Comparison of ENCODE assay signal across 8 cellular contexts in the genomic region with DNA sequence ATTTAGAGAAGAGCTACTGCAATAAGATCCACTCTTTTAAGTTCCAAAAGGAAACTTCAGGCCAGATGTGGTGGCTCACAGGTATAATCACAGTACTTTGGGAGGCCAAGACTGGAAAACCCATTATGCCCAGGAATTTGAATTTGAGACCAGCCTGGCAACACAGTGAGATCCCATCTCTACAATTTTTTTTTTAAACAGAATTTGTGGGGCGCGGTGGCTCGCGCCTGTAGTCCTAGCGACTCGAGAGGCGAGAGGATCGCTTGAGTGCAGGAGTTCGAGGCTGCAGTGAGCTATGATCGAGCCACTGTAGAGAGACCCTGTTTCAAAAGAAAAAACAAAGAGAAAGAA. TPM values are rescaled to one million over a fixed set of nuclear protein-coding genes. Genes with fewer than 3 reads are reported as not detected.
DNase-seq lines count a peak whose midpoint lies in the region; ATAC-seq and TF ChIP-seq lines count a peak whose summit lies in the region.

No MANE protein-coding gene starts in this region.

- H3K4me1 ChIP-seq in adrenal gland (replicated peaks in 1 of 2) = peaks cover 9 to 21% of the 10 kb centered on the region in 2 donors
- H3K4me1 ChIP-seq in right lobe of liver = peaks cover 0 to 18% (median 8%) of the 10 kb centered on the region in 4 donors
- H3K4me1 ChIP-seq in tibial nerve = peaks cover 0 to 40% (median 14%) of the 10 kb centered on the region in 4 donors

- H3K27ac ChIP-seq in adrenal gland = no peak overlapping the region
- peak overlapping the region in 2 of 3 donors; percentile 74 to 93 for H3K27ac ChIP-seq in right lobe of liver
- H3K27ac ChIP-seq in tibial nerve = peak overlapping the region in 3 of 4 donors; percentile 82 to 87 (median 82)

- TF ChIP-seq POLR2A in adrenal gland (IDR thresholded peaks at IDR 0.05) (no peak), right lobe of liver (IDR thresholded peaks at IDR 0.05) (no peak), tibial nerve (IDR thresholded peaks at IDR 0.05) (no peak)

- 1 to 12% (median 1%) methylated on average over 10 of the region's 10 CpGs for WGBS in adrenal gland, 4 donors
- 0% methylated on average over 10 of the region's 10 CpGs for WGBS in right lobe of liver (ENCODE audit: insufficient coverage, low coverage, low lambda C conversion rate, missing lambda C conversion rate)
- WGBS in tibial nerve, 2 donors = 1 to 5% methylated on average over 10 of the region's 10 CpGs

- H3K36me3 ChIP-seq in adrenal gland (replicated peaks in 1 of 2) = no peaks in the 10 kb centered on the region
- H3K36me3 ChIP-seq in right lobe of liver = peaks cover 0 to 7% (median 0%) of the 10 kb centered on the region in 4 donors
- H3K36me3 ChIP-seq in tibial nerve = no peaks in the 10 kb centered on the region

- intact Hi-C loops in activated CD4-positive, alpha-beta T cell treated with anti-CD3 and anti-CD28 coated beads, Interleukin-2, amount 10 ng/mL, durations not matched to agents 24 days and 14 days (cut with micrococcal nuclease) = loop anchor here (1.0 to 5.0 kb wide), 2 partner anchors 105 to 145 kb away; a partner anchor contains a TSS
- intact Hi-C loops in adrenal gland (cut with DNase I) (no loop called here), right lobe of liver (cut with DNase I) (no loop called here), head of caudate nucleus (cut with DNase I) (no loop called here)

- peak in 1 of 4 donors; percentile 7 for ATAC-seq in right lobe of liver

- H3K4me3 ChIP-seq in adrenal gland (peak overlapping the region; percentile 58 to 98 (median 94)), right lobe of liver (peak overlapping the region; percentile 78 to 90 (median 83)), tibial nerve (peak overlapping the region; percentile 70 to 81 (median 79))

- TF ChIP-seq CTCF in adrenal gland (IDR thresholded peaks at IDR 0.05) (no peak), right lobe of liver (IDR thresholded peaks at IDR 0.05) (no peak), tibial nerve (IDR thresholded peaks at IDR 0.05) (no peak)

- DNase-seq in activated CD4-positive, alpha-beta T cell treated with anti-CD3 and anti-CD28 coated beads, Interleukin-2, amount 10 ng/mL, durations not matched to agents 24 days and 14 days = no peak
- DNase-seq in activated CD4-positive, alpha-beta T cell treated with anti-CD3 and anti-CD28 coated beads, Interleukin-2, amount 50 U/mL, for 1 hour = no peak
- DNase-seq in adrenal gland = no peak
- no peak for DNase-seq in right lobe of liver
- no peak for DNase-seq in tibial nerve (ENCODE audit: low spot score in 2 of 2)
- no peak for DNase-seq in NCI-H774 (lab: John Stamatoyannopoulos, UW)
- DNase-seq in head of caudate nucleus = no peak
- no peak for DNase-seq in HPDE6-E6E7 (ENCODE audit: extremely low spot score)

- H3K27me3 ChIP-seq in adrenal gland (no peaks in the 10 kb centered on the region), right lobe of liver (no peaks in the 10 kb centered on the region), tibial nerve (no peaks in the 10 kb centered on the region)

- H3K4me1 Mint-ChIP-seq in activated CD4-positive, alpha-beta T cell treated with anti-CD3 and anti-CD28 coated beads, Interleukin-2, amount 10 ng/mL, durations not matched to agents 24 days and 14 days = peaks cover 16% of the 10 kb centered on the region

- H3K9me3 Mint-ChIP-seq in activated CD4-positive, alpha-beta T cell treated with anti-CD3 and anti-CD28 coated beads, Interleukin-2, amount 10 ng/mL, durations not matched to agents 24 days and 14 days = no peaks in the 10 kb centered on the region

- peak overlapping the region; percentile 98 for H3K4me3 Mint-ChIP-seq in activated CD4-positive, alpha-beta T cell treated with anti-CD3 and anti-CD28 coated beads, Interleukin-2, amount 10 ng/mL, durations not matched to agents 24 days and 14 days

- no peak for TF ChIP-seq EP300 in tibial nerve (IDR thresholded peaks at IDR 0.05)

- peak overlapping the region; percentile 95 for H3K27ac Mint-ChIP-seq in activated CD4-positive, alpha-beta T cell treated with anti-CD3 and anti-CD28 coated beads, Interleukin-2, amount 10 ng/mL, durations not matched to agents 24 days and 14 days

- no peaks in the 10 kb centered on the region for H3K36me3 Mint-ChIP-seq in activated CD4-positive, alpha-beta T cell treated with anti-CD3 and anti-CD28 coated beads, Interleukin-2, amount 10 ng/mL, durations not matched to agents 24 days and 14 days (ENCODE audit: low read depth)

- no peaks in the 10 kb centered on the region for H3K27me3 Mint-ChIP-seq in activated CD4-positive, alpha-beta T cell treated with anti-CD3 and anti-CD28 coated beads, Interleukin-2, amount 10 ng/mL, durations not matched to agents 24 days and 14 days

- no peaks in the 10 kb centered on the region for H3K9me3 ChIP-seq in adrenal gland (replicated peaks in 1 of 3)
- H3K9me3 ChIP-seq in right lobe of liver = no peaks in the 10 kb centered on the region
- no peaks in the 10 kb centered on the region for H3K9me3 ChIP-seq in tibial nerve

RNA-seq across cellular contexts. Expression of a gene that starts 0.8 kb away (rescaled TPM):
- 21.6 and 25.6 TPM in 2 replicates for total RNA-seq in activated CD4-positive, alpha-beta T cell treated with anti-CD3 and anti-CD28 coated beads, Interleukin-2, amount 10 ng/mL, durations not matched to agents 24 days and 14 days
- total RNA-seq in adrenal gland = 10 to 100 TPM; 10.7 to 25.7 (median 21.4) TPM
- 10 to 100 TPM; 19.2 to 50.1 (median 37.3) TPM for polyA plus RNA-seq in adrenal gland
- 10 to 100 TPM in 1 of 6 experiments, 1 to 10 TPM in 5; 7.5 to 11.2 (median 8.4) TPM for total RNA-seq in right lobe of liver
- 10 to 100 TPM; 21.6 to 35.7 (median 24.8) TPM for total RNA-seq in tibial nerve

RNA-seq across cellular contexts. Expression of a gene that starts 58.1 kb away (rescaled TPM):
- total RNA-seq in activated CD4-positive, alpha-beta T cell treated with anti-CD3 and anti-CD28 coated beads, Interleukin-2, amount 10 ng/mL, durations not matched to agents 24 days and 14 days = 109 and 113 TPM in 2 replicates
- 100 to 1,000 TPM in 6 of 8 donors, 10 to 100 TPM in 2; 57.4 to 143 (median 116) TPM for total RNA-seq in adrenal gland
- polyA plus RNA-seq in adrenal gland = 100 to 1,000 TPM in 1 of 3 donors, 10 to 100 TPM in 2; 37.7 to 129 (median 66.5) TPM
- total RNA-seq in right lobe of liver = 10 to 100 TPM; 19.2 to 31.7 (median 27.8) TPM
- total RNA-seq in tibial nerve = 10 to 100 TPM; 29.9 to 40.6 (median 36.8) TPM

Comparison
In these comparisons a context has a peak if more than half of its experiments do, and no peak if none do; other contexts are left out.
1. H3K27ac ChIP-seq: peak in right lobe of liver (2 of 3) and tibial nerve (3 of 4); none in adrenal gland (0 of 5).
2. Peak in every context shown above with its lines, with median percentiles within 50 percentile points of each other: H3K4me3 ChIP-seq.